9 cellular contexts compared by ENCODE assay signal in genomic region chr5:108148715-108149139, GRCh38.
A peak's percentile ranks its signal among the peaks of the same experiment; 100 is the strongest.
DNase-seq lines count a peak whose midpoint lies in the region; ATAC-seq and TF ChIP-seq lines count a peak whose summit lies in the region.
"Had no signal": no experiment of that assay in that cellular context is flagged by ENCODE, and none has a peak within 500 bp of the region (broad histone marks: within the 10 kb centered on the region; RNA-seq: fewer than 3 reads in every experiment).

No MANE protein-coding gene starts in this region.

- in situ Hi-C loops in KBM-7 (cut with MboI; ENCODE audit: low pct_unique_long_range_greater_than_20kb, low sequenced_read_pairs), result no loop called here

- H3K79me2 ChIP-seq in neural cell (replicated peaks; ENCODE audit: insufficient read depth, low read length), result no peaks in the 10 kb centered on the region

- no peak overlapping the region for H2BK5ac ChIP-seq in neuronal stem cell (ENCODE audit: low read length)

- no peaks in the 10 kb centered on the region for H3K36me3 ChIP-seq in neural cell (ENCODE audit: insufficient read depth, low read length)
- no peaks in the 10 kb centered on the region for H3K36me3 ChIP-seq in neuronal stem cell (replicated peaks in 1 of 2; ENCODE audit: control insufficient read depth in 2 of 2, insufficient read depth in 2 of 2, low read length in 2 of 2)

- no peaks in the 10 kb centered on the region for H3K79me1 ChIP-seq in neuronal stem cell (ENCODE audit: low read depth, low read length)

- peak; percentile 55 for TF ChIP-seq CTCF in cardiac fibroblast (IDR thresholded peaks at IDR 0.05; ENCODE audit: low read depth, low read length)
- peak; percentile 70 for TF ChIP-seq CTCF in neural cell (IDR thresholded peaks at IDR 0.05; ENCODE audit: poor library complexity, severe bottlenecking)

- no peak overlapping the region for H2BK15ac ChIP-seq in neuronal stem cell (ENCODE audit: low read length)

- no peak overlapping the region for H4K91ac ChIP-seq in neuronal stem cell (ENCODE audit: low read depth, low read length, poor library complexity)

- H3K4ac ChIP-seq in neuronal stem cell (ENCODE audit: low read length), result no peak overlapping the region

- no peak overlapping the region for H3K9ac ChIP-seq in neural cell (ENCODE audit: low read length)
- H3K9ac ChIP-seq in neuronal stem cell (ENCODE audit: low read depth, low read length, poor library complexity), result no peak overlapping the region

- H3F3A ChIP-seq in neural cell (ENCODE audit: insufficient read depth, low read length, poor library complexity, severe bottlenecking), result no peaks in the 10 kb centered on the region

- no peak overlapping the region for H3K4me2 ChIP-seq in neural cell (ENCODE audit: low read length)
- no peak overlapping the region for H3K4me2 ChIP-seq in neuronal stem cell (ENCODE audit: insufficient read depth, low read length, poor library complexity, severe bottlenecking)

- peak; percentile 74 for ATAC-seq in GM21390 (IDR thresholded peaks at IDR 0.05; ENCODE audit: unreplicated experiment)

- no peaks in the 10 kb centered on the region for H3K9me2 ChIP-seq in neural cell (ENCODE audit: insufficient read depth, low read length)

- DNase-seq in EH (ENCODE audit: low read depth) (peak; percentile 44), KBM-7 (peak; percentile 21), cardiac fibroblast (ENCODE audit: low read depth in 2 of 2) (peak; percentile 41 to 49), cerebellar nuclear complex (lab: John Stamatoyannopoulos, UW) (no peak), neuronal stem cell (ENCODE audit: low spot score) (no peak), activated gamma-delta T cell treated with Interleukin-2 at 50 U/mL for 16 hours (no peak)
- DNase-seq: natural killer cell had no signal

- H3K4me1 ChIP-seq in neuronal stem cell (ENCODE audit: control insufficient read depth in 2 of 2, insufficient read depth in 1 of 2, low read depth in 1 of 2, low read length in 2 of 2), result no peaks in the 10 kb centered on the region

- H3K14ac ChIP-seq in neuronal stem cell (ENCODE audit: low read length), result no peak overlapping the region

- peak; percentile 61 for TF ChIP-seq RAD21 in neural cell (conservative IDR thresholded peaks at IDR 0.05)

- no peak overlapping the region for H3K4me3 ChIP-seq in cardiac fibroblast (replicated peaks in 1 of 2; ENCODE audit: low read depth in 2 of 2, low read length in 2 of 2)
- H3K4me3 ChIP-seq in neural cell (ENCODE audit: low read length), result no peak overlapping the region
- H3K4me3 ChIP-seq in neuronal stem cell (ENCODE audit: low read length in 2 of 2), result no peak overlapping the region

- H3K27me3 ChIP-seq in neural cell (ENCODE audit: insufficient read depth, low read depth, low read length), result no peaks in the 10 kb centered on the region
- H3K27me3 ChIP-seq in neuronal stem cell (ENCODE audit: control insufficient read depth in 3 of 3, insufficient read depth in 3 of 3, low read depth in 1 of 3, low read length in 3 of 3), result no peaks in the 10 kb centered on the region

- H2BK120ac ChIP-seq in neuronal stem cell (ENCODE audit: low read depth, low read length), result no peak overlapping the region

- no peak overlapping the region for H2BK12ac ChIP-seq in neuronal stem cell (ENCODE audit: low read length)

- H4K20me1 ChIP-seq in neural cell (ENCODE audit: insufficient read depth), result no peaks in the 10 kb centered on the region

- H3K9me3 ChIP-seq in neural cell (ENCODE audit: low read length) (no peaks in the 10 kb centered on the region), neuronal stem cell (replicated peaks in 1 of 2; ENCODE audit: control insufficient read depth in 2 of 2, insufficient read depth in 1 of 2, low read depth in 1 of 2, low read length in 2 of 2) (no peaks in the 10 kb centered on the region)

- no peak for TF ChIP-seq EP300 in neural cell (conservative IDR thresholded peaks at IDR 0.05; ENCODE audit: poor library complexity, severe bottlenecking)

- H4K8ac ChIP-seq in neuronal stem cell (ENCODE audit: low read depth, low read length), result no peak overlapping the region

- no peak overlapping the region for H3K18ac ChIP-seq in neuronal stem cell (ENCODE audit: low read length)

- H2AFZ ChIP-seq in neural cell (ENCODE audit: low read depth, low read length), result no peak overlapping the region
- no peak overlapping the region for H2AFZ ChIP-seq in neuronal stem cell (ENCODE audit: low read length)

- H3K23ac ChIP-seq in neuronal stem cell (ENCODE audit: low read depth, low read length, poor library complexity), result no peak overlapping the region

- H3K27ac ChIP-seq in neural cell (ENCODE audit: low read length), result no peak overlapping the region
- H3K27ac ChIP-seq in neuronal stem cell (replicated peaks; ENCODE audit: low read length), result no peak overlapping the region

- no peak overlapping the region for H2AK5ac ChIP-seq in neuronal stem cell (ENCODE audit: low read depth, low read length)

TF ChIP-seq in neural cell, 6 proteins besides CTCF, POLR2A, EP300 and RAD21:
- TF ChIP-seq SMC3 (conservative IDR thresholded peaks at IDR 0.05; ENCODE audit: poor library complexity), result peak; percentile 65
- no peak for TF ChIP-seq REST (IDR thresholded peaks at IDR 0.05; ENCODE audit: borderline replicate concordance)
- peak; percentile 28 for TF ChIP-seq POLR2AphosphoS5 (IDR thresholded peaks at IDR 0.05)

Comparison
In these comparisons a context has a peak if more than half of its experiments do, and no peak if none do; other contexts are left out.
1. DNase-seq: peak in EH (single experiment), KBM-7 (single experiment) and cardiac fibroblast (2 of 2); none in cerebellar nuclear complex (0 of 2), neuronal stem cell (single experiment) and activated gamma-delta T cell treated with Interleukin-2 at 50 U/mL for 16 hours (single experiment).